ENCODE assay signal across 13 cellular contexts in the genomic region with DNA sequence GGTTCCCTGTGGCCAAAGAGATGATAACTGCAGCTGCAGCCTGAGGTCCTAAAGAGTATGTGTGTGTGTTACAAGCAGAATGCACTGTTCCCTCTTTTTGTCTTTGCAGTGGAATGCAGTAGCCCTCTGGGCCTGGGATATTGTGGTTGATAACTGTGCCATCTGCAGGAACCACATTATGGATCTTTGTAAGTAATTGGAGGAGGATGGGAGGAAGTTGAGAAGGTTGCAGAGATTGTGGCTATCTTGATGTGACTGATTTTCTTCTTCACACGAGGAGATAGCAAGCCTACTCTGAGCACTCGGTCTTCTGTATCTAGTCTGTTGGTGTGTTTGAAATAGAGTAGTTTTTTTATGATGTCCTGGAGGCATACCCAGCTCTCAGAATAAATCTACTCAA. TPM values are rescaled to one million over a fixed set of nuclear protein-coding genes. Genes with fewer than 3 reads are reported as not detected.
DNase-seq lines count a peak whose midpoint lies in the region; ATAC-seq, FAIRE-seq and TF ChIP-seq lines count a peak whose summit lies in the region.
"Had no signal": no experiment of that assay in that cellular context is flagged by ENCODE, and none has a peak within 500 bp of the region (broad histone marks: within the 10 kb centered on the region; RNA-seq: fewer than 3 reads in every experiment).

No MANE protein-coding gene starts in this region.

- H3K9me3 ChIP-seq in DND-41 (ENCODE audit: insufficient read depth, low read length, severe bottlenecking) (no peaks in the 10 kb centered on the region), GM12878 (replicated peaks; ENCODE audit: control insufficient read depth, insufficient read depth, low read length) (no peaks in the 10 kb centered on the region), neural cell (ENCODE audit: low read length) (no peaks in the 10 kb centered on the region)
- H3K9me3 ChIP-seq: left lung, SJCRH30 had no signal

- no peaks in the 10 kb centered on the region for H3K9me2 ChIP-seq in neural cell (ENCODE audit: insufficient read depth, low read length)

- H2AFZ ChIP-seq in DND-41 (ENCODE audit: low read depth, low read length) (no peak overlapping the region), GM12878 (ENCODE audit: control insufficient read depth, low read depth, low read length) (no peak overlapping the region), neural cell (ENCODE audit: low read depth, low read length) (no peak overlapping the region)

- TF ChIP-seq CTCF in DND-41 (IDR thresholded peaks at IDR 0.05; ENCODE audit: borderline replicate concordance, extremely low read depth, low read length, poor library complexity, severe bottlenecking) (no peak), GM12878 (IDR thresholded peaks at IDR 0.05 in 2 of 3, conservative IDR thresholded peaks at IDR 0.05 in 1 of 3; ENCODE audit: control insufficient read depth in 2 of 3, extremely low read depth in 1 of 3, insufficient read depth in 1 of 3, low read depth in 3 of 3, low read length in 3 of 3) (no peak), neural cell (IDR thresholded peaks at IDR 0.05; ENCODE audit: poor library complexity, severe bottlenecking) (no peak)

- RAD21 ChIA-PET in GM12878 (lab: Charles Lee; ENCODE audit: unreplicated experiment) = interaction anchor here (0.7 to 3.9 kb wide), 2 partner anchors 102 to 140 kb away, joined by 6 to 42 read pairs; a partner anchor contains a TSS

- CTCF ChIA-PET in GM12878 (lab: Yijun Ruan, JAX) = interaction anchor here (0.8 to 1.6 kb wide), 5 partner anchors 30 to 284 kb away, joined by 3 to 8 read pairs (median 4); no protein-coding TSS in a partner anchor

- POLR2A ChIA-PET in GM12878 (lab: Charles Lee) = interaction anchor here (0.6 to 3.0 kb wide), 4 partner anchors 69 to 265 kb away, joined by 3 to 18 read pairs (median 4); no protein-coding TSS in a partner anchor

- TF ChIP-seq EP300 in GM12878 (IDR thresholded peaks at IDR 0.05; ENCODE audit: borderline replicate concordance in 1 of 2, control insufficient read depth in 1 of 2, low read depth in 2 of 2, low read length in 2 of 2) (no peak), neural cell (conservative IDR thresholded peaks at IDR 0.05; ENCODE audit: poor library complexity, severe bottlenecking) (no peak)

- no peaks in the 10 kb centered on the region for H3K27me3 ChIP-seq in DND-41 (ENCODE audit: insufficient read depth, low read length, poor library complexity)
- no peaks in the 10 kb centered on the region for H3K27me3 ChIP-seq in GM12878 (replicated peaks in 1 of 2; ENCODE audit: control insufficient read depth in 2 of 2, insufficient read depth in 2 of 2, low read length in 1 of 2)
- no peaks in the 10 kb centered on the region for H3K27me3 ChIP-seq in neural cell (ENCODE audit: insufficient read depth, low read depth, low read length)
- H3K27me3 ChIP-seq: left lung, SJCRH30 had no signal

- no TSS peak for BruUV-seq in GM12878 (replicated peaks; lab: Mats Ljungman, UMichigan)

- peak overlapping the region in 1 of 2 experiments; percentile 20; a peak in 1 of 4 replicates for H3K4me3 ChIP-seq in DND-41 (ENCODE audit: low read depth in 1 of 2, low read length in 2 of 2)
- H3K4me3 ChIP-seq in GM12878 = peak overlapping the region; percentile 47
- peak overlapping the region; percentile 86 for H3K4me3 ChIP-seq in neural cell (ENCODE audit: low read length)
- H3K4me3 ChIP-seq: SJCRH30 had no signal

- TF ChIP-seq RAD21 in GM12878 (IDR thresholded peaks at IDR 0.05; ENCODE audit: insufficient read depth, low read depth, low read length) (no peak), neural cell (conservative IDR thresholded peaks at IDR 0.05) (no peak)

- H3K79me2 ChIP-seq in DND-41 (ENCODE audit: insufficient read depth, low read length) (peaks cover 71% of the 10 kb centered on the region), GM12878 (ENCODE audit: control insufficient read depth, insufficient read depth, low read length) (peaks cover 46% of the 10 kb centered on the region), neural cell (replicated peaks; ENCODE audit: insufficient read depth, low read length) (peaks cover 52% of the 10 kb centered on the region)

- H3K27ac ChIP-seq in DND-41 (ENCODE audit: low read length) (0 out of 2 replicates have a peak overlapping the region, but pooled peaks have one; percentile 20), GM12878 (ENCODE audit: control insufficient read depth, insufficient read depth) (no peak overlapping the region), neural cell (ENCODE audit: low read length) (no peak overlapping the region)
- H3K27ac ChIP-seq: left lung, SJCRH30 had no signal

- peaks cover 31% of the 10 kb centered on the region for H3K4me1 ChIP-seq in DND-41 (ENCODE audit: insufficient read depth, low read length)
- H3K4me1 ChIP-seq in GM12878 (ENCODE audit: control insufficient read depth, insufficient read depth, low read length) = no peaks in the 10 kb centered on the region
- H3K4me1 ChIP-seq: SJCRH30 had no signal

- H3K9ac ChIP-seq in DND-41 (ENCODE audit: low read depth, low read length) (peak overlapping the region; percentile 79; the same call in 1 of the 2 replicates), GM12878 (ENCODE audit: control insufficient read depth, insufficient read depth, low read length) (no peak overlapping the region), neural cell (ENCODE audit: low read length) (no peak overlapping the region)

- in situ Hi-C loops in GM12878 (cut with MboI) = loop anchor here (5.0 kb wide), 1 partner anchor 134 kb away; no protein-coding TSS in a partner anchor

- no peak for TF ChIP-seq POLR2A in GM12878 (IDR thresholded peaks at IDR 0.05; ENCODE audit: low read depth, low read length)

- WGBS in GM12878 (ENCODE audit: insufficient coverage, insufficient replicate concordance, low lambda C conversion rate, missing lambda C conversion rate) = 33% methylated on average over 2 of the region's 2 CpGs

- H3K4me2 ChIP-seq in DND-41 (ENCODE audit: insufficient read depth, low read length) (peak overlapping the region; percentile 81; the same call in 1 of the 2 replicates), GM12878 (ENCODE audit: control insufficient read depth, insufficient read depth) (peak overlapping the region; percentile 66), neural cell (ENCODE audit: low read length) (peak overlapping the region; percentile 39)

- ATAC-seq in DND-41 (ENCODE audit: insufficient read depth, low read depth) (no peak), GM12878 (no peak), HG02973 (IDR thresholded peaks at IDR 0.05; ENCODE audit: unreplicated experiment) (no peak)
- ATAC-seq: left lung had no signal

- no peaks in the 10 kb centered on the region for H3F3A ChIP-seq in neural cell (ENCODE audit: insufficient read depth, low read length, poor library complexity, severe bottlenecking)

- SMC1A ChIA-PET in GM12878 (lab: Charles Lee; ENCODE audit: uncharacterized antibody, unreplicated experiment) = interaction anchor here (0.6 to 3.6 kb wide), 5 partner anchors 21 to 143 kb away, joined by 3 to 30 read pairs (median 3); no protein-coding TSS in a partner anchor

- peaks cover 51% of the 10 kb centered on the region for H3K36me3 ChIP-seq in DND-41 (ENCODE audit: insufficient read depth, low read length)
- peaks cover 0 to 18% of the 10 kb centered on the region in 2 experiments; a peak in 2 of 4 replicates for H3K36me3 ChIP-seq in GM12878 (ENCODE audit: control insufficient read depth in 2 of 2, insufficient read depth in 2 of 2, low read length in 1 of 2)
- H3K36me3 ChIP-seq in neural cell (ENCODE audit: insufficient read depth, low read length) = no peaks in the 10 kb centered on the region

- intact Hi-C loops in GM12878 (cut with micrococcal nuclease; ENCODE audit: unreplicated experiment) = loop anchor here (5.0 kb wide), 1 partner anchor 69 kb away; no protein-coding TSS in a partner anchor

- peak; percentile 7 for FAIRE-seq in GM12878 (lab: Jason Lieb, UNC)

- DNase-seq in DND-41 (no peak), LHCN-M2 (ENCODE audit: low read depth) (peak; percentile 57), GM12878 (ENCODE audit: low read depth, low spot score) (no peak), inferior parietal cortex (ENCODE audit: extremely low spot score) (no peak)
- no peak for DNase-seq in effector CD8-positive, alpha-beta T cell (lab: John Stamatoyannopoulos, UW)
- DNase-seq: activated gamma-delta T cell; left lung; NCI-H2029 treated with DMSO at 0.1 percent for 48 hours; stimulated activated CD4-positive, alpha-beta T cell treated with anti-CD3 and anti-CD28 coated beads, Interleukin-15, amount 100 ng/mL, for 24 hours; substantia nigra had no signal

- H4K20me1 ChIP-seq in DND-41 (ENCODE audit: insufficient read depth, low read length) (peaks cover 8% of the 10 kb centered on the region; the same call in 1 of the 2 replicates), GM12878 (ENCODE audit: control insufficient read depth, insufficient read depth) (no peaks in the 10 kb centered on the region), neural cell (ENCODE audit: insufficient read depth) (no peaks in the 10 kb centered on the region)

TF ChIP-seq in GM12878, 131 proteins besides CTCF, POLR2A, EP300 and RAD21 (continues in another document):
- TF ChIP-seq CHD1 (IDR thresholded peaks at IDR 0.05; ENCODE audit: low read depth, low read length) (no peak), SP1 (IDR thresholded peaks at IDR 0.05; ENCODE audit: low read depth, low read length) (no peak)

TF ChIP-seq in neural cell, 6 proteins besides CTCF, POLR2A, EP300 and RAD21:
- no peak for TF ChIP-seq SMC3 (conservative IDR thresholded peaks at IDR 0.05; ENCODE audit: poor library complexity)

RNA-seq across cellular contexts. Expression of a gene that starts 2.3 kb away (rescaled TPM):
- total RNA-seq in LHCN-M2 (2014; rRNA removed) (53.3 and 87.0 TPM in 2 replicates), GM12878 (2014; rRNA removed) (114 and 117 TPM in 2 replicates), GM12878 (2014; rRNA removed; fragmentation: Illumina TruSeq; extraction: Trizol) (71.2 and 79.4 TPM in 2 replicates), GM12878 (2021) (87.9 and 91.1 TPM in 2 replicates)
- 122 TPM for polyA plus RNA-seq in LHCN-M2 (2012)
- 67.7 and 75.3 TPM in 2 replicates for total RNA-seq in GM12878 (2013; cell fraction: nucleolus; rRNA removed)
- polyA plus RNA-seq in GM12878 (2011; ENCODE audit: low read depth) = 227 TPM
- polyA plus RNA-seq in GM12878 (2011; rRNA removed) (203 and 251 TPM in 2 replicates), GM12878 (2014; fragmentation: Illumina TruSeq; extraction: Trizol) (110 TPM in 2 replicates), GM12878 (2014; fragmentation: Nextera tagmentation; extraction: Ambion mirVana) (100 to 1,000 TPM; 449 to 468 TPM), GM12878 (2014; rRNA removed) (142 and 164 TPM in 2 replicates), GM12878 (2016; fragmentation: Nextera tagmentation; extraction: Ambion mirVana) (100 to 1,000 TPM; 391 to 402 TPM), neural cell (163 and 181 TPM in 2 replicates)
- 134 and 174 TPM in 2 replicates for polyA plus RNA-seq in GM12878 (2011; cell fraction: cytosol; rRNA removed)
- 66.9 and 93.5 TPM in 2 replicates for polyA plus RNA-seq in GM12878 (2011; cell fraction: nucleus; rRNA removed)
- 113 and 117 TPM in 2 replicates for polyA plus RNA-seq in GM12878 (2012)
- polyA minus RNA-seq in GM12878 (2011; rRNA and poly(A)+ RNA removed) = 41.6 and 45.5 TPM in 2 replicates
- 10.0 and 12.5 TPM in 2 replicates for polyA minus RNA-seq in GM12878 (2011; cell fraction: cytosol; rRNA and poly(A)+ RNA removed)
- 13.2 and 16.8 TPM in 2 replicates for polyA minus RNA-seq in GM12878 (2011; cell fraction: nucleus; rRNA and poly(A)+ RNA removed)
- polyA minus RNA-seq in neural cell = 41.8 and 46.0 TPM in 2 replicates
